ENCODE assay signal across 18 cellular contexts in the genomic region with DNA sequence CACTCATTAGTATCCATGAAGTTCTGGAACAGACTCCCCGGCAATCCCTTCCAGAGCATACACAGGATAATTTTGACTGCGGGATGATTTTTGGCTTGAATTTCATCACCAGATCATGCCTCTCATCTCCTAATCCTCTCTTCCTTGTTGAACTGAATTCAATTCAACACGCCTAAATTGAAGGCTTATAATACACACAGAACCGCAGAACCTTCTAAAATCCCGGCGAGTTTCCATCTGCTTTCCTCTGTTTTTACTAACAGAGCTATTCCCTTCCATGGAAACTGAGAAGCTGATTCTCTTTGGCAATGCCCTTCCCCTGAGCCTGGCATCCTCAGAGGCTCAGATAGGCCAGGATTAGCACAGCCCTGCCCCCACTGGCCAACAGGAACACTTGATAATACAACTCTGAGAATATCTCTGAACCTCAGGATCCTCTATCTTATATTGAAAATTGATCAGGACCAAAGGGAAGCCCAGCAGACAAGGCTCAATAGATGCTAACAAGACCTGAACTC.
DNase-seq lines count a peak whose midpoint lies in the region; ATAC-seq and TF ChIP-seq lines count a peak whose summit lies in the region.
"Had no signal": no experiment of that assay in that cellular context is flagged by ENCODE, and none has a peak within 500 bp of the region (broad histone marks: within the 10 kb centered on the region; RNA-seq: fewer than 3 reads in every experiment).

No MANE protein-coding gene starts in this region.

- H3K27ac Mint-ChIP-seq in WTC11 (no peak overlapping the region), endodermal cell (no peak overlapping the region)
- H3K27ac Mint-ChIP-seq: B cell; CD4-positive, alpha-beta T cell had no signal

- TF ChIP-seq CTCF in WTC11 (IDR thresholded peaks at IDR 0.05) (no peak), endodermal cell (conservative IDR thresholded peaks at IDR 0.05) (peak; percentile 18)

- no peaks in the 10 kb centered on the region for H3K27me3 ChIP-seq in BLaER1 treated with 17β-estradiol and CSF1 and Interleukin-3, amounts not matched to agents 10 nM and 100 nM
- H3K27me3 ChIP-seq in H7 (ENCODE audit: control insufficient read depth, insufficient read depth, low read length) (no peaks in the 10 kb centered on the region), endodermal cell (ENCODE audit: control insufficient read depth, insufficient read depth, low read length, poor library complexity, severe bottlenecking) (no peaks in the 10 kb centered on the region)

- H3K9ac ChIP-seq in BLaER1 treated with 17β-estradiol and CSF1 and Interleukin-3, amounts not matched to agents 10 nM and 100 nM, result no peak overlapping the region
- no peak overlapping the region for H3K9ac ChIP-seq in endodermal cell (ENCODE audit: extremely low read depth, low read length, poor library complexity, severe bottlenecking)

- ATAC-seq in WTC11, result 0 out of 2 replicates have a peak, but pooled peaks have one; percentile 15
- no peak for ATAC-seq in HG03469 (IDR thresholded peaks at IDR 0.05; ENCODE audit: unreplicated experiment)

- no peaks in the 10 kb centered on the region for H3K9me3 ChIP-seq in BLaER1 treated with 17β-estradiol and CSF1 and Interleukin-3, amounts not matched to agents 10 nM and 100 nM (replicated peaks in 1 of 11)
- H3K9me3 ChIP-seq in endodermal cell (ENCODE audit: control insufficient read depth, low read length), result no peaks in the 10 kb centered on the region
- H3K9me3 ChIP-seq: Caco-2, HAP-1 had no signal

- no peaks in the 10 kb centered on the region for H3K36me3 ChIP-seq in BLaER1 treated with 17β-estradiol and CSF1 and Interleukin-3, amounts not matched to agents 10 nM and 100 nM
- H3K36me3 ChIP-seq in H7 (replicated peaks; ENCODE audit: control insufficient read depth, insufficient read depth, low read length) (no peaks in the 10 kb centered on the region), endodermal cell (ENCODE audit: control insufficient read depth, insufficient read depth, low read length) (no peaks in the 10 kb centered on the region)
- H3K36me3 ChIP-seq: HAP-1 had no signal

- H4K20me1 ChIP-seq in BLaER1 treated with 17β-estradiol and CSF1 and Interleukin-3, amounts not matched to agents 10 nM and 100 nM, result no peaks in the 10 kb centered on the region

- H3K27ac ChIP-seq in BLaER1 treated with 17β-estradiol and CSF1 and Interleukin-3, amounts not matched to agents 10 nM and 100 nM, result no peak overlapping the region
- H3K27ac ChIP-seq in endodermal cell (ENCODE audit: low read depth, low read length), result no peak overlapping the region
- H3K27ac ChIP-seq: C4-2B, HL-60 had no signal

- H3K4me3 Mint-ChIP-seq in WTC11 (no peak overlapping the region), endodermal cell (no peak overlapping the region)
- H3K4me3 Mint-ChIP-seq: B cell; CD4-positive, alpha-beta T cell had no signal

- H3K36me3 Mint-ChIP-seq in WTC11 (no peaks in the 10 kb centered on the region), endodermal cell (ENCODE audit: low read depth) (no peaks in the 10 kb centered on the region)

- peak overlapping the region in 10 of 11 experiments; percentile 39 to 79 (median 66); a peak in 18 of 22 replicates for H3K4me2 ChIP-seq in BLaER1 treated with 17β-estradiol and CSF1 and Interleukin-3, amounts not matched to agents 10 nM and 100 nM

- CTCF ChIA-PET in WTC11 (lab: Charles Lee), result interaction anchor here (1.3 to 1.6 kb wide), 3 partner anchors 21 to 148 kb away, joined by 5 to 6 read pairs (median 5); no protein-coding TSS in a partner anchor

- 90 to 92% methylated on average over 6 of the region's 6 CpGs for WGBS in endodermal cell (ENCODE audit: insufficient coverage in 1 of 2, insufficient read length in 1 of 2), 2 experiments

- H3K4me1 Mint-ChIP-seq in WTC11 (peaks cover 5% of the 10 kb centered on the region), endodermal cell (no peaks in the 10 kb centered on the region)
- H3K4me1 Mint-ChIP-seq: B cell had no signal

- H3K9me3 Mint-ChIP-seq in WTC11 (no peaks in the 10 kb centered on the region), endodermal cell (no peaks in the 10 kb centered on the region)
- H3K9me3 Mint-ChIP-seq: CD4-positive, alpha-beta T cell had no signal

- H3K4me1 ChIP-seq in BLaER1 treated with 17β-estradiol and CSF1 and Interleukin-3, amounts not matched to agents 10 nM and 100 nM, result peaks cover 6 to 19% (median 16%) of the 10 kb centered on the region in 10 experiments
- H3K4me1 ChIP-seq in endodermal cell (ENCODE audit: control insufficient read depth, insufficient read depth, low read length), result no peaks in the 10 kb centered on the region
- H3K4me1 ChIP-seq: Caco-2, HAP-1 had no signal

- no peaks in the 10 kb centered on the region; the same call in 1 of the 2 replicates for H3K27me3 Mint-ChIP-seq in WTC11 (ENCODE audit: low read depth)
- H3K27me3 Mint-ChIP-seq in endodermal cell (ENCODE audit: insufficient read depth), result peaks cover 4% of the 10 kb centered on the region
- H3K27me3 Mint-ChIP-seq: CD4-positive, alpha-beta T cell had no signal

- no peak overlapping the region for H3K4me3 ChIP-seq in BLaER1 treated with 17β-estradiol and CSF1 and Interleukin-3, amounts not matched to agents 10 nM and 100 nM
- no peak overlapping the region for H3K4me3 ChIP-seq in H7 (ENCODE audit: insufficient read depth, low read depth, low read length)
- no peak overlapping the region for H3K4me3 ChIP-seq in endodermal cell (ENCODE audit: low read length)
- H3K4me3 ChIP-seq: HAP-1 had no signal

- DNase-seq in H7 (peak; percentile 25), WTC11 (ENCODE audit: low spot score) (no peak), endodermal cell (no peak), ureter (ENCODE audit: low spot score) (no peak), OCI-M2 (lab: John Stamatoyannopoulos, UW; ENCODE audit: unreplicated experiment) (no peak)
- no peak for DNase-seq in stimulated activated CD4-positive, alpha-beta T cell treated with anti-CD3 and anti-CD28 coated beads, Interleukin-2, amount 100 ng/mL, for 24 hours
- DNase-seq: Caco-2; CD4-positive, alpha-beta T cell; DMS153; DMS79; GF-D8; GOT3 had no signal

- POLR2A ChIA-PET in WTC11 (lab: Charles Lee), result no interaction called here

TF ChIP-seq in WTC11, 78 proteins besides CTCF, POLR2A, EP300 and RAD21:
- TF ChIP-seq ZNF671 (CRISPR knock-in tag; IDR thresholded peaks at IDR 0.05), result no peak
- no peak for TF ChIP-seq RORB (CRISPR knock-in tag; IDR thresholded peaks at IDR 0.05)
- no peak for TF ChIP-seq IRF2 (CRISPR knock-in tag; IDR thresholded peaks at IDR 0.05; ENCODE audit: borderline replicate concordance, low read depth)
